In the genomic region with DNA sequence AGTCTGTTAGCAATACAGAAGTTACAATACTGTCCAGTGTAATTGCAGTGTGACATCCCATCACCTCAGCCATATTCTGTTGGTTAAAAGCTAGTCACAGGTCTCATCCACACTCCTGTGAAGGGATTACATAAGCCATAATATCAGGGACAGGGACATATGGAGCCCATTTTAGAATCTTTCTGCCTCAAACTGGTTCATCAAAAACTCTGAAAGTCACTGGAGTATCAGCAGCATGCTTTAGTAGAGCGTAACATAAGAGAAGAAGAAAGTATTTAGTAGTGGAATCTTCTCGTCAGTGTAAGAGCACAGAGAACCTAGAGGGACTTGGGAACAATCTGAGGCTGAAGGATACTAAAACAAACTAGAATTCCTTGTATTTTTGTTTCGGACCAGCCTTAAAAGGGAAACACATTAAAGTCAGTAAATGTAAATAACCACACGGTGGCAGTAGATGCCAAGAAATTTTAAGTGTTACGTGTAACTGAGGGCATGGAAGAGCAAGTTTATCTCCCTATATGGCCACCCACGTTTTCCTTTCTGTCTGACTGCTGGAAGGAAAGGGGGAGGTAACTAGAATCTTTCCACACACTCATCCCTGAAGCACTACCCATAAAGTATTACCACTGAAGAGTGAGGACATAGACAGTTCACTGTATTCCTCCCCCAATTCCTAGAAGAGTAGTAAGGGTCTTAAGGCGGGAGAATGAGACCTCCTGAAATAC, we compare ENCODE assay signal across 8 cellular contexts. TPM values are rescaled to one million over a fixed set of nuclear protein-coding genes. Genes with fewer than 3 reads are reported as not detected.
DNase-seq lines count a peak whose midpoint lies in the region; ATAC-seq and TF ChIP-seq lines count a peak whose summit lies in the region.

No MANE protein-coding gene starts in this region.

- H3K27me3 ChIP-seq in adrenal gland (no peaks in the 10 kb centered on the region), right atrium auricular region (no peaks in the 10 kb centered on the region), rectal smooth muscle tissue (ENCODE audit: control insufficient read depth, insufficient read depth, low read length) (no peaks in the 10 kb centered on the region)

- no peaks in the 10 kb centered on the region for H3K4me1 ChIP-seq in adrenal gland (replicated peaks in 1 of 2)
- H3K4me1 ChIP-seq in right atrium auricular region, result peaks cover 0 to 12% of the 10 kb centered on the region in 2 donors
- H3K4me1 ChIP-seq in rectal smooth muscle tissue (ENCODE audit: control insufficient read depth, insufficient read depth, low read length), result peaks cover 12% of the 10 kb centered on the region

- TF ChIP-seq POLR2A in adrenal gland (IDR thresholded peaks at IDR 0.05), result no peak

- ATAC-seq in GM21717 (IDR thresholded peaks at IDR 0.05; ENCODE audit: unreplicated experiment), result peak; percentile 85

- 9 to 16% (median 12%) methylated on average over 7 of the region's 7 CpGs for WGBS in adrenal gland, 4 donors

- intact Hi-C loops in adrenal gland (cut with DNase I), result loop anchor here (5.0 to 10.0 kb wide), 4 partner anchors 654 to 1066 kb away; no protein-coding TSS in a partner anchor

- no peaks in the 10 kb centered on the region for H3K36me3 ChIP-seq in adrenal gland (replicated peaks in 1 of 2)
- no peaks in the 10 kb centered on the region for H3K36me3 ChIP-seq in right atrium auricular region
- H3K36me3 ChIP-seq in rectal smooth muscle tissue (ENCODE audit: control insufficient read depth, insufficient read depth, low read length), result no peaks in the 10 kb centered on the region

- H3K9me3 ChIP-seq in adrenal gland (replicated peaks in 1 of 3) (no peaks in the 10 kb centered on the region), right atrium auricular region (no peaks in the 10 kb centered on the region)

- H3K27ac ChIP-seq in adrenal gland (no peak overlapping the region), right atrium auricular region (peak overlapping the region in 1 of 2 donors; percentile 42), rectal smooth muscle tissue (ENCODE audit: low read depth, low read length) (peak overlapping the region; percentile 91)

- TF ChIP-seq CTCF in adrenal gland (IDR thresholded peaks at IDR 0.05) (peak; percentile 46 to 87 (median 75)), right atrium auricular region (IDR thresholded peaks at IDR 0.05) (peak; percentile 28 to 75)

- DNase-seq in activated gamma-delta T cell treated with Interleukin-2 at 50 U/mL for 16 hours (peak; percentile 10), activated gamma-delta T cell (lab: John Stamatoyannopoulos, UW) (no peak), HUDEP-2 (lab: John Stamatoyannopoulos, UW; ENCODE audit: unreplicated experiment in 76 of 76) (peak in 53 of 76 experiments; percentile 2 to 87 (median 67)), NCI-H82 treated with DMSO at 0.1 percent for 48 hours (lab: John Stamatoyannopoulos, UW; ENCODE audit: unreplicated experiment) (peak; percentile 96), adrenal gland (peak in 5 of 7 donors; percentile 29 to 60 (median 50)), right atrium auricular region (ENCODE audit: low spot score) (no peak)

- no peak overlapping the region for H3K4me3 ChIP-seq in adrenal gland
- H3K4me3 ChIP-seq in right atrium auricular region, result peak overlapping the region in 1 of 2 donors; percentile 16
- no peak overlapping the region for H3K4me3 ChIP-seq in rectal smooth muscle tissue (ENCODE audit: low read length)

- H3K9ac ChIP-seq in rectal smooth muscle tissue (ENCODE audit: low read length), result no peak overlapping the region

RNA-seq across cellular contexts. Expression of a gene that starts 41.6 kb away (rescaled TPM):
- total RNA-seq in adrenal gland, result 10 to 100 TPM; 11.4 to 22.5 (median 16.7) TPM
- polyA plus RNA-seq in adrenal gland, result 10 to 100 TPM in 1 of 3 donors, 1 to 10 TPM in 2; 4.5 to 11.5 (median 6.1) TPM
- total RNA-seq in right atrium auricular region, result 10 to 100 TPM; 20.2 to 45.4 TPM

RNA-seq across cellular contexts. Expression of a gene that starts 42.1 kb away (rescaled TPM):
- total RNA-seq in adrenal gland (10 to 100 TPM in 7 of 8 donors, 1 to 10 TPM in 1; 9.2 to 26.8 (median 17.3) TPM), right atrium auricular region (1 to 10 TPM; 3.4 to 3.5 TPM)
- 1 to 10 TPM in 2 of 3 donors, under 1 TPM in 1; 0.81 to 8.6 (median 1.6) TPM for polyA plus RNA-seq in adrenal gland

Comparison
In these comparisons a context has a peak if more than half of its experiments do, and no peak if none do; other contexts are left out.
1. DNase-seq: peak in activated gamma-delta T cell treated with Interleukin-2 at 50 U/mL for 16 hours (single experiment), HUDEP-2 (53 of 76), NCI-H82 treated with DMSO at 0.1 percent for 48 hours (single experiment) and adrenal gland (5 of 7); none in activated gamma-delta T cell (single experiment) and right atrium auricular region (single experiment).